In the genomic region with DNA sequence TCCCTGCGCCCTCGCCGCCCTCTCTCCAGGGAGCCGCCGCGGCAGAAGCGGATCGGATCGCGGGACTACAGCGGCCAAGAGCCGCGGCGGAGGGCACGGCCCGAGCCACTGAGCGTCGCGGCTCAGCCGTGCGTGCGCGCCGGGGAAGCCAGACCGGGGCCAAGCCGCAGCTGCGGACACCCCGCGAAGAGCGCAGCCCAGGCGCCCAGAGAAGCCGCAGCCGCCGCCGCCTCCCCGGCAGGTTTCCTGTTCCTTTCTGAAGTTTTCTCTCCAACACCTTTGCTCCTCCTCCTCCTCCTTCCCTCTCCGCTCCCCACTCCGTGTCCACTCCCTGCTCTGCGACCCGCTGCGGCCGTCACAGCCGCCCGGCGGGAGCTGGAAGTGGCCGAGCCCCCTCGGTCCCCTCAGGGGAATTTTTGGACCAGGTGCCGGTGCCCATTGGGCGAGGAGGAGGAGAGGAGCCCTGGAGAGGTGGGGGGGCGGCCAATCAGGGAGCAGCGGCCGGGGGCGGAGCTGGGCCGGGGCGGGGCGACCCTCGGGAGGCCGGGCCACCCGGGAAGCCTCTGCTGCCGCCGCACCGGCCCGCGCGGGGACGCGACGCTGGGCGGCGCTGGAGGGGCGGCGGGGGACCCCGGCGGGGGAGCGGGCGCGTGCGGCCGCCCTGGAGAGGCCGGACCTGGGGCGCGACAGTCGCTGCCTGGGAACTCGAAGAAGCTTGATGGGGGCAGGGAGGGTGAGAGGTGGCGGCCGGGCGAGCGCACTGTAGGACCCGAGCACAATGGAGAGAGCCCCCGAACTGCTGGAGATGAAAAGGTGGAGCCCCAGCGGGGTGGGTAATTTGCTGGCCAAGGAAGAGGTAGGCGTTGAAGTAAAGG, we compare ENCODE assay signal across 8 cellular contexts. TPM values are rescaled to one million over a fixed set of nuclear protein-coding genes. Genes with fewer than 3 reads are reported as not detected.
DNase-seq lines count a peak whose midpoint lies in the region; ATAC-seq and TF ChIP-seq lines count a peak whose summit lies in the region.

TSS of gene ITPR2 (minus strand) at position 378 of the 875 bp plus-strand sequence. CDS start 413 bp downstream, outside the sequence.

- intact Hi-C loops in Calu3 (cut with micrococcal nuclease; ENCODE audit: unreplicated experiment), result no loop called here

- ATAC-seq in GM19468 (IDR thresholded peaks at IDR 0.05; ENCODE audit: extremely low read depth, unreplicated experiment), result peak; percentile 47

- H3K4me3 Mint-ChIP-seq in Calu3 (ENCODE audit: low read depth, unreplicated experiment), result peak within 1 kb of the TSS; percentile 88
- H3K4me3 Mint-ChIP-seq in endothelial cell (ENCODE audit: unreplicated experiment), result peak within 1 kb of the TSS; percentile 92

- DNase-seq in Calu3, result peak; percentile 92
- DNase-seq in HT-29 (ENCODE audit: low spot score), result peak; percentile 96
- DNase-seq in NOMO-1 treated with dmso at 0.1 percent for 144 hours (lab: John Stamatoyannopoulos, UW; ENCODE audit: unreplicated experiment), result peak; percentile 87
- peak; percentile 80 for DNase-seq in activated CD8-positive, alpha-beta memory T cell treated with anti-CD3 and anti-CD28 coated beads, Interleukin-2, amount 50 U/mL, for 24 hours (ENCODE audit: extremely low read depth)
- DNase-seq in endothelial cell (ENCODE audit: low spot score), result peak; percentile 96
- DNase-seq in midbrain (lab: John Stamatoyannopoulos, UW), result peak; percentile 91
- peak; percentile 91 to 93 for DNase-seq in stimulated activated CD8-positive, alpha-beta memory T cell treated with anti-CD3 and anti-CD28 coated beads, Interleukin-2, amount 100 ng/mL, for 48 hours (ENCODE audit: low read depth in 2 of 2)

- CTCF ChIA-PET in Calu3 (lab: Charles Lee), result interaction anchor here (1.0 to 2.2 kb wide), 6 partner anchors 10 to 593 kb away, joined by 3 to 6 read pairs (median 5); no protein-coding TSS in a partner anchor

- H3K9me3 Mint-ChIP-seq in Calu3 (ENCODE audit: low read depth, unreplicated experiment) (no peaks in the 10 kb centered on the region), endothelial cell (ENCODE audit: unreplicated experiment) (no peaks in the 10 kb centered on the region)

- BruUV-seq in Calu3 (replicated peaks; lab: Mats Ljungman, UMichigan), result no TSS peak

- peaks cover 9% of the 10 kb centered on the region for H3K4me1 Mint-ChIP-seq in Calu3 (ENCODE audit: low read depth, unreplicated experiment)
- peaks cover 16% of the 10 kb centered on the region for H3K4me1 Mint-ChIP-seq in endothelial cell (ENCODE audit: unreplicated experiment)

- peak within 1 kb of the TSS; percentile 72 for H3K27ac Mint-ChIP-seq in Calu3 (ENCODE audit: unreplicated experiment)
- peak within 1 kb of the TSS; percentile 96 for H3K27ac Mint-ChIP-seq in endothelial cell (ENCODE audit: unreplicated experiment)

- TF ChIP-seq CTCF in Calu3 (IDR thresholded peaks at IDR 0.05; ENCODE audit: unreplicated experiment), result peak; percentile 19
- TF ChIP-seq CTCF in endothelial cell (IDR thresholded peaks at IDR 0.05; ENCODE audit: unreplicated experiment), result no peak

- peaks cover 22% of the 10 kb centered on the region for H3K36me3 Mint-ChIP-seq in Calu3 (ENCODE audit: insufficient read depth, unreplicated experiment)
- peaks cover under 1% of the 10 kb centered on the region for H3K36me3 Mint-ChIP-seq in endothelial cell (ENCODE audit: low read depth, unreplicated experiment)

- H3K27me3 Mint-ChIP-seq in Calu3 (ENCODE audit: unreplicated experiment), result peaks cover 31% of the 10 kb centered on the region
- peaks cover 13% of the 10 kb centered on the region for H3K27me3 Mint-ChIP-seq in endothelial cell (ENCODE audit: unreplicated experiment)

RNA-seq across cellular contexts. Expression of gene ITPR2, which starts in this region (rescaled TPM):
- 2.5 and 4.4 TPM in 2 replicates for total RNA-seq in Calu3 (2022)
- 10.8 and 12.2 TPM in 2 replicates for total RNA-seq in HT-29 (2014; rRNA removed; shearing (Covaris generic))
- 33.8 TPM for total RNA-seq in endothelial cell (ENCODE audit: unreplicated experiment)

Comparison
In these comparisons a context has a peak if more than half of its experiments do, and no peak if none do; other contexts are left out.
1. Peak in every context shown above with its lines: DNase-seq and ATAC-seq.